Comparison of ENCODE assay signal across 19 cellular contexts in the genomic region with DNA sequence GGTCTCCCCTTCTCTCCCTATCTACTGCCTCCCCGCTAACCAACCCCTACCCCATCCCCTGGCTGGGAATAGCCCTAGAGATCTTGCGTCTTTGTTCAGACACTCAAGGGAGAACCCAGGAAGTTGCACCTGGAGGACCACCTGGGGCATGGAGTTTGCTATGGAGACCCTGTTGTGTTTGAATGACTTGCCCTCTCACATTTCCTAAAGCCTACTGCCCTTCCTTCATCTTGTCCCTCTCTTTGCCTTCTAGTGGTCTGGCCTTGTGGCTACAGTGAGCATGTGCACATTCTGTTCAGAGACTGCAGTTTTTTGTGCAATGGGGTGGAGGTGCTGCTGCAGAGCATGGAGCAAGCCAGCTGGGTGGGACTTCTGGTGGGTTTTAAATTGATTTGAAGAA. TPM values are rescaled to one million over a fixed set of nuclear protein-coding genes. Genes with fewer than 3 reads are reported as not detected.
A peak's percentile ranks its signal among the peaks of the same experiment; 100 is the strongest.
DNase-seq lines count a peak whose midpoint lies in the region; ATAC-seq, FAIRE-seq and TF ChIP-seq lines count a peak whose summit lies in the region.
"Had no signal": no experiment of that assay in that cellular context is flagged by ENCODE, and none has a peak within 500 bp of the region (broad histone marks: within the 10 kb centered on the region; RNA-seq: fewer than 3 reads in every experiment).

No MANE protein-coding gene starts in this region.

- H3K36me3 ChIP-seq in DND-41 (ENCODE audit: insufficient read depth, low read length) (no peaks in the 10 kb centered on the region), HCT116 (ENCODE audit: control insufficient read depth in 1 of 2, insufficient read depth in 2 of 2, low read length in 2 of 2) (no peaks in the 10 kb centered on the region), K562 (ENCODE audit: control insufficient read depth, insufficient read depth, low read length) (no peaks in the 10 kb centered on the region)
- H3K36me3 ChIP-seq: Peyer's patch had no signal

- H3K27ac Mint-ChIP-seq in nephron progenitor cell, result peak overlapping the region; percentile 5
- H3K27ac Mint-ChIP-seq: CD8-positive, alpha-beta memory T cell; IgD-negative memory B cell had no signal

- in situ Hi-C loops in K562 (cut with MboI), result no loop called here

- DNase-seq in DND-41 (no peak), HCT116 (ENCODE audit: low read depth, low spot score) (no peak), K562 (ENCODE audit: extremely low read depth in 1 of 4, low spot score in 3 of 4) (no peak), nephron progenitor cell (no peak), posterior cingulate gyrus (no peak), SIG-M5 treated with dmso at 0.1 percent for 504 hours (lab: John Stamatoyannopoulos, UW; ENCODE audit: unreplicated experiment) (no peak)
- no peak for DNase-seq in stimulated activated CD8-positive, alpha-beta memory T cell treated with anti-CD3 and anti-CD28 coated beads, Interleukin-4, amount 100 ng/mL, for 48 hours
- DNase-seq: C1 segment of cervical spinal cord; CD8-positive, alpha-beta memory T cell; DMS79; NCI-H1105 treated with DMSO at 0.1 percent for 48 hours; NCI-H187; NCI-H226; NCI-H526; Peyer's patch; T-helper 2 cell had no signal

- TF ChIP-seq POLR2A in HCT116 (IDR thresholded peaks at IDR 0.05; ENCODE audit: borderline replicate concordance, extremely low read depth, insufficient read depth, insufficient read length) (no peak), K562 (conservative IDR thresholded peaks at IDR 0.05) (no peak)

- H3K36me3 Mint-ChIP-seq in nephron progenitor cell (ENCODE audit: low read depth), result no peaks in the 10 kb centered on the region
- H3K36me3 Mint-ChIP-seq: IgD-negative memory B cell had no signal

- peaks cover 85% of the 10 kb centered on the region for H3K4me1 Mint-ChIP-seq in nephron progenitor cell
- H3K4me1 Mint-ChIP-seq: CD8-positive, alpha-beta memory T cell had no signal

- no peak for TF ChIP-seq EP300 in K562 (IDR thresholded peaks at IDR 0.05; ENCODE audit: low read length)

- H3K9me1 ChIP-seq in K562 (ENCODE audit: control insufficient read depth, insufficient read depth, low read length), result peaks cover 6% of the 10 kb centered on the region

- TF ChIP-seq CTCF in DND-41 (IDR thresholded peaks at IDR 0.05; ENCODE audit: borderline replicate concordance, extremely low read depth, low read length, poor library complexity, severe bottlenecking), result no peak
- TF ChIP-seq CTCF in HCT116 (IDR thresholded peaks at IDR 0.05 in 2 of 3, conservative IDR thresholded peaks at IDR 0.05 in 1 of 3; ENCODE audit: borderline replicate concordance in 1 of 3, insufficient read depth in 1 of 3, low read depth in 2 of 3, low read length in 2 of 3), result 0 out of 6 replicates have a peak, but pooled peaks of 1 of the 3 experiments have one; percentile 6
- TF ChIP-seq CTCF in K562 (IDR thresholded peaks at IDR 0.05 in 2 of 3, conservative IDR thresholded peaks at IDR 0.05 in 1 of 3; ENCODE audit: insufficient read depth in 2 of 3, low read depth in 1 of 3, low read length in 3 of 3), result no peak
- TF ChIP-seq CTCF in nephron progenitor cell (IDR thresholded peaks at IDR 0.05), result no peak

- RAD21 ChIA-PET in HCT116 (lab: Charles Lee; ENCODE audit: low non-redundant PET in 1 of 2, low total read pairs in 2 of 2, uncharacterized antibody in 2 of 2, unreplicated experiment in 2 of 2), result no interaction called here

- no peak for FAIRE-seq in K562 (lab: Jason Lieb, UNC)
- FAIRE-seq: G401.6 had no signal

- H3K27me3 Mint-ChIP-seq in nephron progenitor cell (ENCODE audit: low read depth, poor library complexity), result no peaks in the 10 kb centered on the region

- H3K9me3 Mint-ChIP-seq in nephron progenitor cell, result no peaks in the 10 kb centered on the region
- H3K9me3 Mint-ChIP-seq: CD8-positive, alpha-beta memory T cell; IgD-negative memory B cell had no signal

- H3K27me3 ChIP-seq in DND-41 (ENCODE audit: insufficient read depth, low read length, poor library complexity) (no peaks in the 10 kb centered on the region), HCT116 (ENCODE audit: insufficient read depth, low read length) (no peaks in the 10 kb centered on the region), K562 (ENCODE audit: control insufficient read depth in 2 of 2, insufficient read depth in 2 of 2, low read length in 2 of 2) (no peaks in the 10 kb centered on the region)
- H3K27me3 ChIP-seq: Peyer's patch had no signal

- BruUV-seq in HCT116 (replicated peaks; lab: Mats Ljungman, UMichigan), result no TSS peak
- BruUV-seq in K562 (replicated peaks; lab: Mats Ljungman, UMichigan), result no TSS peak

- ATAC-seq in DND-41 (ENCODE audit: insufficient read depth, low read depth), result peak; percentile 32; the same call in 1 of the 3 replicates
- no peak for ATAC-seq in HCT116
- ATAC-seq in K562, result peak; percentile 50; the same call in 1 of the 3 replicates
- no peak for ATAC-seq in GM21515 (IDR thresholded peaks at IDR 0.05; ENCODE audit: unreplicated experiment)

- no peak overlapping the region for H3K4me3 ChIP-seq in DND-41 (ENCODE audit: low read depth in 1 of 2, low read length in 2 of 2)
- H3K4me3 ChIP-seq in HCT116 (replicated peaks in 1 of 2; ENCODE audit: low read depth in 1 of 2, low read length in 2 of 2), result no peak overlapping the region
- no peak overlapping the region for H3K4me3 ChIP-seq in K562
- H3K4me3 ChIP-seq: Peyer's patch had no signal

- H3K9me3 ChIP-seq in DND-41 (ENCODE audit: insufficient read depth, low read length, severe bottlenecking), result no peaks in the 10 kb centered on the region
- no peaks in the 10 kb centered on the region for H3K9me3 ChIP-seq in HCT116 (ENCODE audit: control insufficient read depth in 1 of 2, insufficient read depth in 1 of 2, low read depth in 1 of 2, low read length in 2 of 2)
- no peaks in the 10 kb centered on the region for H3K9me3 ChIP-seq in K562 (replicated peaks; ENCODE audit: control insufficient read depth, insufficient read depth, low read depth, low read length)
- H3K9me3 ChIP-seq: Peyer's patch had no signal

- H3K9ac ChIP-seq in DND-41 (ENCODE audit: low read depth, low read length), result no peak overlapping the region
- no peak overlapping the region for H3K9ac ChIP-seq in HCT116 (ENCODE audit: low read length)
- H3K9ac ChIP-seq in K562 (ENCODE audit: insufficient read depth in 1 of 2, low read depth in 2 of 2, low read length in 2 of 2), result no peak overlapping the region

- intact Hi-C loops in HCT116 (cut with micrococcal nuclease) (no loop called here), K562 (cut with micrococcal nuclease) (no loop called here), posterior cingulate gyrus (cut with DNase I) (no loop called here)

- no peak overlapping the region for H3K4me2 ChIP-seq in DND-41 (ENCODE audit: insufficient read depth, low read length)
- H3K4me2 ChIP-seq in HCT116 (ENCODE audit: low read length), result peak overlapping the region; percentile 11; the same call in 1 of the 2 replicates
- no peak overlapping the region for H3K4me2 ChIP-seq in K562 (ENCODE audit: insufficient read depth, low read length)

- H3K9me2 ChIP-seq in HCT116 (ENCODE audit: insufficient read depth), result no peaks in the 10 kb centered on the region

- WGBS in K562 (ENCODE audit: insufficient coverage, low coverage, missing lambda C conversion rate), result 94% methylated on average over 2 of the region's 2 CpGs

- H3K4me3 Mint-ChIP-seq in nephron progenitor cell, result no peak overlapping the region
- H3K4me3 Mint-ChIP-seq: CD8-positive, alpha-beta memory T cell; IgD-negative memory B cell had no signal

- CTCF ChIA-PET in HCT116 (lab: Charles Lee) (interaction anchor here (1.8 kb wide), 1 partner anchor 11 kb away, joined by 5 read pairs; no protein-coding TSS in a partner anchor), K562 (lab: Yijun Ruan, JAX; ENCODE audit: low intra/inter-chr PET ratio) (no interaction called here)

- H3K4me1 ChIP-seq in DND-41 (ENCODE audit: insufficient read depth, low read length) (no peaks in the 10 kb centered on the region), HCT116 (ENCODE audit: control insufficient read depth in 1 of 2, insufficient read depth in 2 of 2, low read length in 2 of 2) (peaks cover 78% of the 10 kb centered on the region in 2 experiments), K562 (replicated peaks in 1 of 2; ENCODE audit: control insufficient read depth in 2 of 2, insufficient read depth in 2 of 2, low read length in 2 of 2) (peaks cover 3 to 11% of the 10 kb centered on the region in 2 experiments; a peak in 3 of 5 replicates)

- H3K27ac ChIP-seq in DND-41 (ENCODE audit: low read length), result no peak overlapping the region
- no peak overlapping the region for H3K27ac ChIP-seq in HCT116 (ENCODE audit: low read depth, low read length)
- no peak overlapping the region for H3K27ac ChIP-seq in K562 (ENCODE audit: extremely low read depth, low read depth, low read length)
- H3K27ac ChIP-seq: Peyer's patch had no signal

- TF ChIP-seq RAD21 in HCT116 (IDR thresholded peaks at IDR 0.05; ENCODE audit: low read depth) (no peak), K562 (CRISPR knock-in tag; conservative IDR thresholded peaks at IDR 0.05 in 1 of 2, IDR thresholded peaks at IDR 0.05 in 1 of 2) (no peak)

- H4K20me1 ChIP-seq in DND-41 (ENCODE audit: insufficient read depth, low read length) (peaks cover 66% of the 10 kb centered on the region), HCT116 (ENCODE audit: insufficient read depth) (peaks cover 3% of the 10 kb centered on the region; the same call in 1 of the 2 replicates), K562 (replicated peaks; ENCODE audit: control insufficient read depth, insufficient read depth, low read length) (peaks cover 6% of the 10 kb centered on the region; the same call in 1 of the 2 replicates)

- POLR2A ChIA-PET in HCT116 (lab: Charles Lee) (no interaction called here), K562 (lab: Yijun Ruan, JAX) (no interaction called here)

- no peaks in the 10 kb centered on the region for H3K79me2 ChIP-seq in DND-41 (ENCODE audit: insufficient read depth, low read length)
- H3K79me2 ChIP-seq in HCT116 (ENCODE audit: insufficient read depth, low read length), result peaks cover 83% of the 10 kb centered on the region
- peaks cover 11% of the 10 kb centered on the region; the same call in 2 of the 3 replicates for H3K79me2 ChIP-seq in K562 (ENCODE audit: control insufficient read depth, insufficient read depth, low read length)

- H2AFZ ChIP-seq in DND-41 (ENCODE audit: low read depth, low read length) (no peak overlapping the region), HCT116 (ENCODE audit: low read depth, low read length, poor library complexity, severe bottlenecking) (no peak overlapping the region), K562 (ENCODE audit: low read depth, low read length) (no peak overlapping the region)

RNA-seq across cellular contexts. Expression of gene ZNRF3, which starts 42.5 kb away (rescaled TPM):
- total RNA-seq in HCT116 (2021; ENCODE audit: unreplicated experiment) (12.2 TPM), K562 (2014; rRNA removed) (2.6 and 3.5 TPM in 2 replicates), K562 (2014; rRNA removed; fragmentation: Illumina TruSeq; extraction: Trizol) (1.5 and 1.6 TPM in 2 replicates), K562 (2015; rRNA removed; fragmentation: Illumina TruSeq; extraction: Trizol) (2.0 and 2.3 TPM in 2 replicates), K562 (2021) (5.9 and 6.1 TPM in 2 replicates)
- 6.4 and 6.7 TPM in 2 replicates for polyA plus RNA-seq in HCT116 (2012)
- total RNA-seq in K562 (2011; cell fraction: chromatin; rRNA removed; ENCODE audit: low replicate concordance), result 2.4 and 5.4 TPM in 2 replicates
- 7.5 and 8.0 TPM in 2 replicates for total RNA-seq in K562 (2011; cell fraction: nucleolus; rRNA removed)
- 4.6 and 5.8 TPM in 2 replicates for total RNA-seq in K562 (2011; cell fraction: nucleoplasm; rRNA removed)
- polyA plus RNA-seq in K562 (2011; rRNA removed) (1.0 and 1.1 TPM in 2 replicates), K562 (2014; fragmentation: Illumina TruSeq; extraction: Trizol) (1.7 and 2.4 TPM in 2 replicates), K562 (2014; fragmentation: Nextera tagmentation; extraction: Ambion mirVana) (under 1 TPM; 0.41 to 0.58 TPM), K562 (2014; rRNA removed) (2.9 and 4.2 TPM in 2 replicates)
- 1.3 and 3.8 TPM in 2 replicates for polyA plus RNA-seq in K562 (2011; cell fraction: cytosol; rRNA removed)
- polyA plus RNA-seq in K562 (2011; cell fraction: nucleus; rRNA removed), result 1.4 and 3.9 TPM in 2 replicates
- 1.9 and 2.3 TPM in 2 replicates for polyA plus RNA-seq in K562 (2012)
- polyA minus RNA-seq in K562 (2011; rRNA and poly(A)+ RNA removed), result 1.3 and 1.4 TPM in 2 replicates
- polyA minus RNA-seq in K562 (2011; cell fraction: cytosol; rRNA and poly(A)+ RNA removed), result 2.4 and 3.9 TPM in 2 replicates
- polyA minus RNA-seq in K562 (2011; cell fraction: nucleus; rRNA and poly(A)+ RNA removed), result 1.6 and 2.0 TPM in 2 replicates

Comparison
In these comparisons a context has a peak if more than half of its experiments do, and no peak if none do; other contexts are left out.
1. ATAC-seq: peak in DND-41 (single experiment) and K562 (single experiment); none in HCT116 (single experiment) and GM21515 (single experiment).